In genomic region chr5:32163785-32164184, GRCh38 we compare ENCODE assay signal across 13 cellular contexts. TPM values are rescaled to one million over a fixed set of nuclear protein-coding genes. Genes with fewer than 3 reads are reported as not detected.
DNase-seq lines count a peak whose midpoint lies in the region; ATAC-seq and TF ChIP-seq lines count a peak whose summit lies in the region.
"Had no signal": no experiment of that assay in that cellular context is flagged by ENCODE, and none has a peak within 500 bp of the region (broad histone marks: within the 10 kb centered on the region; RNA-seq: fewer than 3 reads in every experiment).

No MANE protein-coding gene starts in this region.

- no peak for DNase-seq in CD4-positive, CD25-positive, alpha-beta regulatory T cell
- DNase-seq in activated B cell treated with CpG ODN at 0.5 μM for 24 hours (no peak), RPMI8226 (no peak), adrenal gland (no peak), omental fat pad (ENCODE audit: low spot score) (no peak), hypothalamus (lab: John Stamatoyannopoulos, UW) (no peak)
- DNase-seq: activated CD4-positive, alpha-beta T cell treated with anti-CD3 and anti-CD28 coated beads, Interleukin-2, amount 10 ng/mL, durations not matched to agents 7 days and 5 days; activated naive CD4-positive, alpha-beta T cell treated with Interleukin-2 at 50 U/mL for 16 hours; NCI-H524; stimulated activated naive CD8-positive, alpha-beta T cell treated with anti-CD3 and anti-CD28 coated beads, Interleukin-15, Interleukin-2, amounts not matched to agents 100 U/mL and 50 U/mL, for 24 hours had no signal

- H3K36me3 Mint-ChIP-seq in CD4-positive, CD25-positive, alpha-beta regulatory T cell: peaks cover 12% of the 10 kb centered on the region
- peaks cover 24% of the 10 kb centered on the region for H3K36me3 Mint-ChIP-seq in activated B cell treated with CpG ODN at 0.5 μM for 24 hours (ENCODE audit: low read depth)

- H3K4me3 Mint-ChIP-seq in CD4-positive, CD25-positive, alpha-beta regulatory T cell: peak overlapping the region in 2 of 4 donors; percentile 64
- H3K4me3 Mint-ChIP-seq in activated B cell treated with CpG ODN at 0.5 μM for 24 hours: peak overlapping the region; percentile 51
- H3K4me3 Mint-ChIP-seq: activated CD4-positive, alpha-beta T cell treated with anti-CD3 and anti-CD28 coated beads, Interleukin-2, amount 10 ng/mL, durations not matched to agents 7 days and 5 days had no signal

- H3K4me1 Mint-ChIP-seq in CD4-positive, CD25-positive, alpha-beta regulatory T cell: peaks cover 26 to 63% (median 47%) of the 10 kb centered on the region in 4 donors
- peaks cover 50% of the 10 kb centered on the region for H3K4me1 Mint-ChIP-seq in activated B cell treated with CpG ODN at 0.5 μM for 24 hours

- CTCF ChIA-PET in activated B cell treated with CpG ODN at 0.5 μM for 24 hours (lab: Charles Lee): interaction anchor here (1.9 kb wide), 1 partner anchor 325 kb away, joined by 4 read pairs; no protein-coding TSS in a partner anchor

- TF ChIP-seq POLR2A in adrenal gland (IDR thresholded peaks at IDR 0.05): no peak

- no peaks in the 10 kb centered on the region for H3K9me3 ChIP-seq in CD4-positive, CD25-positive, alpha-beta regulatory T cell (ENCODE audit: control insufficient read depth in 2 of 2, low read length in 2 of 2)
- no peaks in the 10 kb centered on the region for H3K9me3 ChIP-seq in adrenal gland (replicated peaks in 1 of 3)

- H3K4me3 ChIP-seq in CD4-positive, CD25-positive, alpha-beta regulatory T cell (ENCODE audit: low read depth, low read length): peak overlapping the region; percentile 9
- no peak overlapping the region for H3K4me3 ChIP-seq in adrenal gland

- peaks cover 24% of the 10 kb centered on the region for H3K36me3 ChIP-seq in CD4-positive, CD25-positive, alpha-beta regulatory T cell (ENCODE audit: control insufficient read depth, insufficient read depth, low read length)
- H3K36me3 ChIP-seq in adrenal gland (replicated peaks in 1 of 2): peaks cover 0 to 8% of the 10 kb centered on the region in 2 donors

- H3K9me3 Mint-ChIP-seq in CD4-positive, CD25-positive, alpha-beta regulatory T cell: no peaks in the 10 kb centered on the region
- no peaks in the 10 kb centered on the region for H3K9me3 Mint-ChIP-seq in activated B cell treated with CpG ODN at 0.5 μM for 24 hours
- H3K9me3 Mint-ChIP-seq: activated CD4-positive, alpha-beta T cell treated with anti-CD3 and anti-CD28 coated beads, Interleukin-2, amount 10 ng/mL, durations not matched to agents 7 days and 5 days; dendritic cell treated with granulocyte-macrophage colony-stimulating factor and Interleukin-4, amounts not matched to agents 40 ng/mL and 50 ng/mL, for 4 days had no signal

- ATAC-seq in CD4-positive, CD25-positive, alpha-beta regulatory T cell (ENCODE audit: low read depth in 2 of 2): no peak
- peak; percentile 56 for ATAC-seq in GM19035 (IDR thresholded peaks at IDR 0.05; ENCODE audit: unreplicated experiment)
- ATAC-seq in HG03064 (IDR thresholded peaks at IDR 0.05; ENCODE audit: low read depth, unreplicated experiment): peak; percentile 48
- no peak for ATAC-seq in activated B cell treated with CpG ODN at 0.5 μM for 24 hours (ENCODE audit: low read depth)
- no peak for ATAC-seq in omental fat pad (ENCODE audit: low FRiP score)
- ATAC-seq: stimulated activated naive CD8-positive, alpha-beta T cell treated with anti-CD3 and anti-CD28 coated beads, Interleukin-15, Interleukin-2, amounts not matched to agents 100 U/mL and 50 U/mL, for 24 hours had no signal

- no peaks in the 10 kb centered on the region for H3K27me3 ChIP-seq in CD4-positive, CD25-positive, alpha-beta regulatory T cell (ENCODE audit: control insufficient read depth, insufficient read depth, low read length)
- no peaks in the 10 kb centered on the region for H3K27me3 ChIP-seq in adrenal gland

- no peaks in the 10 kb centered on the region for H3K27me3 Mint-ChIP-seq in CD4-positive, CD25-positive, alpha-beta regulatory T cell
- no peaks in the 10 kb centered on the region for H3K27me3 Mint-ChIP-seq in activated B cell treated with CpG ODN at 0.5 μM for 24 hours
- H3K27me3 Mint-ChIP-seq: activated CD4-positive, alpha-beta T cell treated with anti-CD3 and anti-CD28 coated beads, Interleukin-2, amount 10 ng/mL, durations not matched to agents 7 days and 5 days; dendritic cell treated with granulocyte-macrophage colony-stimulating factor and Interleukin-4, amounts not matched to agents 40 ng/mL and 50 ng/mL, for 4 days had no signal

- H3K4me1 ChIP-seq in CD4-positive, CD25-positive, alpha-beta regulatory T cell (ENCODE audit: control insufficient read depth, insufficient read depth, low read length, poor library complexity, severe bottlenecking): peaks cover 28% of the 10 kb centered on the region
- H3K4me1 ChIP-seq in adrenal gland (replicated peaks in 1 of 2): peaks cover 35 to 71% of the 10 kb centered on the region in 2 donors

- no peak for TF ChIP-seq CTCF in activated B cell treated with CpG ODN at 0.5 μM for 24 hours (IDR thresholded peaks at IDR 0.05)
- no peak for TF ChIP-seq CTCF in adrenal gland (IDR thresholded peaks at IDR 0.05)
- TF ChIP-seq CTCF in omental fat pad (IDR thresholded peaks at IDR 0.05): no peak

- POLR2A ChIA-PET in activated B cell treated with CpG ODN at 0.5 μM for 24 hours (lab: Charles Lee): interaction anchor here (2.3 kb wide), 1 partner anchor 10 kb away, joined by 17 read pairs; the partner anchor contains the start of gene GOLPH3

- 45 to 55% (median 53%) methylated on average over 2 of the region's 2 CpGs for WGBS in adrenal gland, 4 donors

- intact Hi-C loops in activated B cell treated with CpG ODN at 0.5 μM for 24 hours (cut with micrococcal nuclease): no loop called here
- intact Hi-C loops in adrenal gland (cut with DNase I): no loop called here

- H3K27ac Mint-ChIP-seq in CD4-positive, CD25-positive, alpha-beta regulatory T cell: peak overlapping the region in 1 of 3 donors; percentile 52
- H3K27ac Mint-ChIP-seq in activated B cell treated with CpG ODN at 0.5 μM for 24 hours: peak overlapping the region; percentile 75
- H3K27ac Mint-ChIP-seq: dendritic cell treated with granulocyte-macrophage colony-stimulating factor and Interleukin-4, amounts not matched to agents 40 ng/mL and 50 ng/mL, for 4 days had no signal

- no peak overlapping the region for H3K27ac ChIP-seq in CD4-positive, CD25-positive, alpha-beta regulatory T cell (ENCODE audit: insufficient read depth, low read length, poor library complexity, severe bottlenecking)
- peak overlapping the region in 1 of 5 donors; percentile 7 for H3K27ac ChIP-seq in adrenal gland

RNA-seq across cellular contexts. Expression of gene GOLPH3, which starts 10.3 kb away (rescaled TPM):
- total RNA-seq in CD4-positive, CD25-positive, alpha-beta regulatory T cell: 66.8 TPM
- 100 to 1,000 TPM; 108 to 130 (median 116) TPM for polyA plus RNA-seq in CD4-positive, CD25-positive, alpha-beta regulatory T cell
- 55.5 and 60.1 TPM in 2 replicates for total RNA-seq in activated B cell treated with CpG ODN at 0.5 μM for 24 hours
- total RNA-seq in adrenal gland: 100 to 1,000 TPM in 2 of 8 donors, 10 to 100 TPM in 6; 62.2 to 206 (median 87.6) TPM
- 10 to 100 TPM; 27.8 to 61.6 (median 30.4) TPM for polyA plus RNA-seq in adrenal gland
- total RNA-seq in omental fat pad: 10 to 100 TPM; 75.3 to 87.2 (median 84.0) TPM

Comparison
In these comparisons a context has a peak if more than half of its experiments do, and no peak if none do; other contexts are left out.
1. ATAC-seq: peak in GM19035 (single experiment) and HG03064 (single experiment); none in CD4-positive, CD25-positive, alpha-beta regulatory T cell (0 of 2), activated B cell treated with CpG ODN at 0.5 μM for 24 hours (single experiment) and omental fat pad (single experiment).